ENCODE assay signal across 9 cellular contexts in genomic region chr17:14299261-14300093, GRCh38. TPM values are rescaled to one million over a fixed set of nuclear protein-coding genes. Genes with fewer than 3 reads are reported as not detected.
DNase-seq lines count a peak whose midpoint lies in the region; ATAC-seq and FAIRE-seq lines count a peak whose summit lies in the region.
"Had no signal": no experiment of that assay in that cellular context is flagged by ENCODE, and none has a peak within 500 bp of the region (broad histone marks: within the 10 kb centered on the region; RNA-seq: fewer than 3 reads in every experiment).

No MANE protein-coding gene starts in this region.

- 2% methylated on average over 52 of the region's 52 CpGs for WGBS in right cardiac atrium

- FAIRE-seq in frontal cortex (lab: Jason Lieb, UNC): no peak
- FAIRE-seq: G401.6 had no signal

- peak; percentile 46 for DNase-seq in activated CD4-positive, CD25-positive, alpha-beta regulatory T cell treated with anti-CD3 and anti-CD28 coated beads, Interleukin-2, amount 50 U/mL, for 72 hours
- peak; percentile 49 for DNase-seq in activated naive CD4-positive, alpha-beta T cell treated with Interleukin-2 at 50 U/mL for 16 hours
- DNase-seq in right cardiac atrium (peak; percentile 39 to 72 (median 67)), skeletal muscle cell (ENCODE audit: low read depth) (no peak), frontal cortex (ENCODE audit: low spot score in 2 of 2) (no peak)

- H3K4me3 ChIP-seq in right cardiac atrium (ENCODE audit: low read length) (peak overlapping the region; percentile 41), skeletal muscle cell (ENCODE audit: low read depth, low read length) (peak overlapping the region; percentile 93)

- no peaks in the 10 kb centered on the region for H3K4me1 ChIP-seq in right cardiac atrium (ENCODE audit: control insufficient read depth, insufficient read depth, low read length)

- no peak overlapping the region for H3K27ac ChIP-seq in right cardiac atrium (ENCODE audit: low read length)

- intact Hi-C loops in right cardiac atrium (cut with DNase I): loop anchor here (5.0 to 10.0 kb wide), 2 partner anchors 702 to 965 kb away; no protein-coding TSS in a partner anchor

- ATAC-seq in activated CD4-positive, CD25-positive, alpha-beta regulatory T cell treated with anti-CD3 and anti-CD28 coated beads, Interleukin-2, amount 50 U/mL, for 24 hours: no peak
- no peak for ATAC-seq in right cardiac atrium
- ATAC-seq in HG02759 (IDR thresholded peaks at IDR 0.05; ENCODE audit: unreplicated experiment): no peak
- ATAC-seq in HG02981 (IDR thresholded peaks at IDR 0.05; ENCODE audit: unreplicated experiment): no peak

- H3K27me3 ChIP-seq in right cardiac atrium (ENCODE audit: control insufficient read depth, insufficient read depth): no peaks in the 10 kb centered on the region

- H3K9me3 ChIP-seq in right cardiac atrium (ENCODE audit: control insufficient read depth, low read length): no peaks in the 10 kb centered on the region

RNA-seq across cellular contexts. Expression of gene HS3ST3B1, which starts 1.4 kb away (rescaled TPM):
- 1 to 10 TPM; 1.1 to 2.6 (median 2.1) TPM for total RNA-seq in right cardiac atrium
- polyA plus RNA-seq in right cardiac atrium: 0.93 TPM
- total RNA-seq in frontal cortex: 1.6 TPM

Comparison
In these comparisons a context has a peak if more than half of its experiments do, and no peak if none do; other contexts are left out.
1. DNase-seq: peak in activated CD4-positive, CD25-positive, alpha-beta regulatory T cell treated with anti-CD3 and anti-CD28 coated beads, Interleukin-2, amount 50 U/mL, for 72 hours (single experiment), activated naive CD4-positive, alpha-beta T cell treated with Interleukin-2 at 50 U/mL for 16 hours (single experiment) and right cardiac atrium (3 of 3); none in skeletal muscle cell (single experiment) and frontal cortex (0 of 2).